In genomic region chr9:89786650-89787049, GRCh38 we compare ENCODE assay signal across 14 cellular contexts.
DNase-seq lines count a peak whose midpoint lies in the region; ATAC-seq, FAIRE-seq and TF ChIP-seq lines count a peak whose summit lies in the region.
"Had no signal": no experiment of that assay in that cellular context is flagged by ENCODE, and none has a peak within 500 bp of the region (broad histone marks: within the 10 kb centered on the region; RNA-seq: fewer than 3 reads in every experiment).

No MANE protein-coding gene starts in this region.

- POLR2A ChIA-PET in endothelial cell of umbilical vein (lab: Charles Lee): no interaction called here
- POLR2A ChIA-PET in naive thymus-derived CD4-positive, alpha-beta T cell (lab: Charles Lee): no interaction called here

- H3K27me3 Mint-ChIP-seq in naive thymus-derived CD4-positive, alpha-beta T cell: peaks cover 0 to 33% (median 0%) of the 10 kb centered on the region in 5 donors

- no peak overlapping the region for H3K9ac ChIP-seq in endothelial cell of umbilical vein (replicated peaks; ENCODE audit: extremely low read depth, insufficient read depth, low read length)

- CTCF ChIA-PET in endothelial cell of umbilical vein (lab: Charles Lee): interaction anchor here (0.8 to 1.2 kb wide), 2 partner anchors 15 to 183 kb away, joined by 3 to 7 read pairs; no protein-coding TSS in a partner anchor
- CTCF ChIA-PET in naive thymus-derived CD4-positive, alpha-beta T cell (lab: Charles Lee): no interaction called here

- intact Hi-C loops in endothelial cell of umbilical vein (cut with micrococcal nuclease) (no loop called here), aorta (cut with DNase I) (no loop called here)
- intact Hi-C loops in naive thymus-derived CD4-positive, alpha-beta T cell (cut with micrococcal nuclease): no loop called here

- H3K4me3 ChIP-seq in LNCaP clone FGC (ENCODE audit: low read depth, low read length): no peak overlapping the region
- no peak overlapping the region for H3K4me3 ChIP-seq in endothelial cell of umbilical vein (replicated peaks in 1 of 3; ENCODE audit: insufficient read depth in 1 of 3, low read depth in 1 of 3, low read length in 3 of 3)
- H3K4me3 ChIP-seq in naive thymus-derived CD4-positive, alpha-beta T cell (ENCODE audit: low read length): no peak overlapping the region
- H3K4me3 ChIP-seq in aorta (ENCODE audit: low read length in 2 of 2): no peak overlapping the region

- TF ChIP-seq POLR2A in endothelial cell of umbilical vein (IDR thresholded peaks at IDR 0.05; ENCODE audit: low read depth, low read length): no peak

- DNase-seq in CD1c-positive myeloid dendritic cell (ENCODE audit: extremely low spot score) (peak; percentile 88), LNCaP clone FGC (ENCODE audit: low read depth) (peak; percentile 52), endothelial cell of umbilical vein (ENCODE audit: low read depth, low spot score) (peak; percentile 46), aorta (no peak), NCI-H524 treated with DMSO at 0.1 percent for 48 hours (lab: John Stamatoyannopoulos, UW) (no peak), NCI-H2081 (lab: John Stamatoyannopoulos, UW) (no peak)
- DNase-seq in naive thymus-derived CD4-positive, alpha-beta T cell: no peak
- DNase-seq: activated naive CD4-positive, alpha-beta T cell; brain microvascular endothelial cell; NCI-H1105; WERI-Rb-1 had no signal

- H3K9me3 ChIP-seq in endothelial cell of umbilical vein (replicated peaks; ENCODE audit: control insufficient read depth, insufficient read depth, low read length) (no peaks in the 10 kb centered on the region), aorta (ENCODE audit: control insufficient read depth, low read length) (no peaks in the 10 kb centered on the region)
- H3K9me3 ChIP-seq in naive thymus-derived CD4-positive, alpha-beta T cell (ENCODE audit: control insufficient read depth in 2 of 3, low read length in 3 of 3): no peaks in the 10 kb centered on the region

- peaks cover 0 to 10% (median 3%) of the 10 kb centered on the region in 11 donors for H3K9me3 Mint-ChIP-seq in naive thymus-derived CD4-positive, alpha-beta T cell
- H3K9me3 Mint-ChIP-seq: natural killer cell treated with Interleukin-12 subunit alpha and Interleukin-12 subunit beta and Interleukin-15 and Interleukin-18, amount 100 ng/mL, for 72 hours had no signal

- dilution Hi-C loops in endothelial cell of umbilical vein (cut with MboI; ENCODE audit: extremely low pct_ligation_motif_present, low sequenced_read_pairs): no loop called here

- no peaks in the 10 kb centered on the region for H3K79me2 ChIP-seq in endothelial cell of umbilical vein (ENCODE audit: control insufficient read depth, insufficient read depth, low read length)

- H3K27ac ChIP-seq in endothelial cell of umbilical vein (ENCODE audit: insufficient read depth, low read depth, low read length) (no peak overlapping the region), aorta (ENCODE audit: low read depth in 1 of 2, low read length in 2 of 2) (no peak overlapping the region)
- H3K27ac ChIP-seq in naive thymus-derived CD4-positive, alpha-beta T cell (ENCODE audit: low read depth, low read length): no peak overlapping the region
- H3K27ac ChIP-seq: brain microvascular endothelial cell, WERI-Rb-1 had no signal

- no TSS peak for BruUV-seq in endothelial cell of umbilical vein (replicated peaks; lab: Mats Ljungman, UMichigan)

- peak; percentile 57 for ATAC-seq in naive thymus-derived CD4-positive, alpha-beta T cell
- ATAC-seq in aorta (ENCODE audit: low FRiP score) (no peak), HG03159 (IDR thresholded peaks at IDR 0.05; ENCODE audit: unreplicated experiment) (no peak)
- ATAC-seq: natural killer cell treated with Interleukin-12 subunit alpha and Interleukin-12 subunit beta and Interleukin-15 and Interleukin-18, amount 100 ng/mL, for 72 hours had no signal

- peaks cover 2 to 6% of the 10 kb centered on the region in 2 experiments for H3K27me3 ChIP-seq in endothelial cell of umbilical vein (ENCODE audit: control insufficient read depth in 2 of 2, insufficient read depth in 2 of 2, low read length in 2 of 2)
- no peaks in the 10 kb centered on the region for H3K27me3 ChIP-seq in naive thymus-derived CD4-positive, alpha-beta T cell (ENCODE audit: control insufficient read depth in 2 of 2, insufficient read depth in 2 of 2, low read length in 2 of 2)
- no peaks in the 10 kb centered on the region for H3K27me3 ChIP-seq in aorta (ENCODE audit: control insufficient read depth in 1 of 2, insufficient read depth in 2 of 2, low read length in 1 of 2)
- H3K27me3 ChIP-seq: brain microvascular endothelial cell had no signal

- H3K27ac Mint-ChIP-seq in naive thymus-derived CD4-positive, alpha-beta T cell: no peak overlapping the region
- H3K27ac Mint-ChIP-seq: natural killer cell treated with Interleukin-12 subunit alpha and Interleukin-12 subunit beta and Interleukin-15 and Interleukin-18, amount 100 ng/mL, for 72 hours had no signal

- no peaks in the 10 kb centered on the region for H3K36me3 ChIP-seq in endothelial cell of umbilical vein (ENCODE audit: control insufficient read depth in 2 of 2, extremely low read depth in 1 of 2, insufficient read depth in 2 of 2, low read length in 2 of 2)
- no peaks in the 10 kb centered on the region for H3K36me3 ChIP-seq in naive thymus-derived CD4-positive, alpha-beta T cell (ENCODE audit: control insufficient read depth in 2 of 3, insufficient read depth in 3 of 3, low read length in 3 of 3)
- H3K36me3 ChIP-seq in aorta (ENCODE audit: control insufficient read depth in 1 of 2, insufficient read depth in 2 of 2, low read length in 1 of 2): no peaks in the 10 kb centered on the region
- H3K36me3 ChIP-seq: brain microvascular endothelial cell, WERI-Rb-1 had no signal

- no peak overlapping the region for H2AFZ ChIP-seq in endothelial cell of umbilical vein (ENCODE audit: low read depth, low read length)

- H3K4me1 ChIP-seq in endothelial cell of umbilical vein (ENCODE audit: control insufficient read depth, extremely low read depth, insufficient read depth, low read length) (no peaks in the 10 kb centered on the region), aorta (ENCODE audit: control insufficient read depth in 1 of 2, insufficient read depth in 2 of 2, low read length in 2 of 2) (no peaks in the 10 kb centered on the region)
- no peaks in the 10 kb centered on the region for H3K4me1 ChIP-seq in naive thymus-derived CD4-positive, alpha-beta T cell (ENCODE audit: control insufficient read depth in 2 of 2, insufficient read depth in 2 of 2, low read length in 2 of 2)

- peaks cover 0 to 4% (median 1%) of the 10 kb centered on the region in 5 donors for H3K36me3 Mint-ChIP-seq in naive thymus-derived CD4-positive, alpha-beta T cell
- H3K36me3 Mint-ChIP-seq: natural killer cell treated with Interleukin-12 subunit alpha and Interleukin-12 subunit beta and Interleukin-15 and Interleukin-18, amount 100 ng/mL, for 72 hours had no signal

- no peak overlapping the region for H3K4me3 Mint-ChIP-seq in naive thymus-derived CD4-positive, alpha-beta T cell
- H3K4me3 Mint-ChIP-seq: natural killer cell treated with Interleukin-12 subunit alpha and Interleukin-12 subunit beta and Interleukin-15 and Interleukin-18, amount 100 ng/mL, for 72 hours had no signal

- H3K9me1 ChIP-seq in endothelial cell of umbilical vein (replicated peaks; ENCODE audit: control insufficient read depth, extremely low read depth, insufficient read depth, low read length): no peaks in the 10 kb centered on the region

- no peak for FAIRE-seq in endothelial cell of umbilical vein (lab: Jason Lieb, UNC)
- FAIRE-seq: keratinocyte had no signal

- H3K4me1 Mint-ChIP-seq in naive thymus-derived CD4-positive, alpha-beta T cell: peaks cover 0 to 10% (median 0%) of the 10 kb centered on the region in 7 donors

- 9 to 13% methylated on average over 1 of the region's 1 CpG for WGBS in aorta, 2 donors

- no peak overlapping the region for H3K4me2 ChIP-seq in endothelial cell of umbilical vein (ENCODE audit: insufficient read depth, low read length)

- no peaks in the 10 kb centered on the region for H4K20me1 ChIP-seq in endothelial cell of umbilical vein (replicated peaks; ENCODE audit: control insufficient read depth, extremely low read depth, insufficient read depth, low read length)

- TF ChIP-seq CTCF in LNCaP clone FGC (IDR thresholded peaks at IDR 0.05; ENCODE audit: control insufficient read depth, extremely low read depth, insufficient read depth): no peak
- no peak for TF ChIP-seq CTCF in endothelial cell of umbilical vein (IDR thresholded peaks at IDR 0.05; ENCODE audit: extremely low read depth in 1 of 2, insufficient read depth in 1 of 2, low read depth in 1 of 2, low read length in 2 of 2)

TF ChIP-seq in endothelial cell of umbilical vein, 7 proteins besides CTCF, POLR2A, EP300 and RAD21:
- no peak for TF ChIP-seq MAX (IDR thresholded peaks at IDR 0.05; ENCODE audit: insufficient read depth, insufficient read length)
- TF ChIP-seq GATA2 (IDR thresholded peaks at IDR 0.05; ENCODE audit: insufficient read depth, insufficient read length, low read depth, low read length): no peak
- TF ChIP-seq POLR2AphosphoS5 (IDR thresholded peaks at IDR 0.05; ENCODE audit: insufficient read depth, low read depth, low read length): no peak
- no peak for TF ChIP-seq EZH2 (IDR thresholded peaks at IDR 0.05; ENCODE audit: borderline replicate concordance, low read depth, low read length, severe bottlenecking)
- TF ChIP-seq FOS (IDR thresholded peaks at IDR 0.05; ENCODE audit: borderline replicate concordance, insufficient read depth, low read length): no peak
- no peak for TF ChIP-seq JUN (IDR thresholded peaks at IDR 0.05; ENCODE audit: borderline replicate concordance, insufficient read depth, insufficient read length, low read depth)
- TF ChIP-seq MYC (IDR thresholded peaks at IDR 0.05; ENCODE audit: low read depth, low read length): no peak

Comparison
In these comparisons a context has a peak if more than half of its experiments do, and no peak if none do; other contexts are left out.
1. DNase-seq: peak in CD1c-positive myeloid dendritic cell (single experiment), LNCaP clone FGC (single experiment) and endothelial cell of umbilical vein (single experiment); none in naive thymus-derived CD4-positive, alpha-beta T cell (0 of 9), aorta (0 of 2), NCI-H524 treated with DMSO at 0.1 percent for 48 hours (single experiment) and NCI-H2081 (0 of 2).